In the genomic region with DNA sequence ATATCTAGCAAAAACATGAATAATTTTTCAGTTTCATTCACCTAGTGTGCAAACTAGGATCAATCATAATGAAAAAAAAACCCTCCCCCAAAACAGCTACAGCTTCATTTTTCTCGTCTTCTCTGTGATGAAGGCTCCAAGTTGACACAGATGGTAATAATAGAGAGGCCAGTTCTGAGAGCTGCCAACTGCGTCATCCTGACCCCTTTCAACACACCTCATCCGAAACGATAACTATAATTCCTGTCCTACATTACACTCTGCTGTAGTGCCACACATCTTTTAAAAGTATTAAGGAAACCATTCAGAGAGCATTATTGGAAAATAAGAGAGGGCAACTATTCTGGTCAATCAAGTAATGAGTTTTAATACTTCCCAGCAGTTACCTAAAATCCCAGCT, we compare ENCODE assay signal across 7 cellular contexts.
A peak's percentile ranks its signal among the peaks of the same experiment; 100 is the strongest.
DNase-seq lines count a peak whose midpoint lies in the region; ATAC-seq, FAIRE-seq and TF ChIP-seq lines count a peak whose summit lies in the region.
"Not testable (repeated sequence)": the region's sequence is repeated elsewhere in the genome, so short reads cannot be mapped to it uniquely, and the experiment has no call there.

No MANE protein-coding gene starts in this region.

- not testable (repeated sequence) for H3K27me3 Mint-ChIP-seq in astrocyte (ENCODE audit: low read depth, unreplicated experiment); nephron (ENCODE audit: low read depth)

- peak; percentile 90 for ATAC-seq in Right ventricle myocardium superior (ENCODE audit: poor library complexity)

- FAIRE-seq in astrocyte (lab: Jason Lieb, UNC): not testable (repeated sequence)

- not testable (repeated sequence) for TF ChIP-seq CTCF in HFF-Myc (IDR thresholded peaks at IDR 0.05; ENCODE audit: low read depth, low read length, missing control alignments); OCI-LY3 (IDR thresholded peaks at IDR 0.05; ENCODE audit: low read depth, low read length); astrocyte (IDR thresholded peaks at IDR 0.05; ENCODE audit: insufficient read depth, low read depth, low read length); nephron (IDR thresholded peaks at IDR 0.05; ENCODE audit: unreplicated experiment in 3 of 3)

- H3K36me3 ChIP-seq in BLaER1 treated with 17β-estradiol and CSF1 and Interleukin-3, amounts not matched to agents 10 nM and 100 nM; OCI-LY3 (replicated peaks; ENCODE audit: low read depth, low read length); astrocyte (ENCODE audit: insufficient read depth, low read length): not testable (repeated sequence)

- H4K20me1 ChIP-seq in BLaER1 treated with 17β-estradiol and CSF1 and Interleukin-3, amounts not matched to agents 10 nM and 100 nM; OCI-LY3 (ENCODE audit: insufficient read depth, low read length); astrocyte (ENCODE audit: insufficient read depth, low read length): not testable (repeated sequence)

- H3K27ac Mint-ChIP-seq in astrocyte (ENCODE audit: unreplicated experiment): not testable (repeated sequence)
- H3K27ac Mint-ChIP-seq in nephron: peak overlapping the region in 2 of 3 experiments; percentile 67 to 80

- H3K9ac ChIP-seq in BLaER1 treated with 17β-estradiol and CSF1 and Interleukin-3, amounts not matched to agents 10 nM and 100 nM; OCI-LY3 (ENCODE audit: low read length); astrocyte (ENCODE audit: low read length): not testable (repeated sequence)

- H2AFZ ChIP-seq in OCI-LY3 (ENCODE audit: low read depth, low read length); astrocyte (ENCODE audit: low read depth, low read length): not testable (repeated sequence)

- not testable (repeated sequence) for H3K4me3 ChIP-seq in BLaER1 treated with 17β-estradiol and CSF1 and Interleukin-3, amounts not matched to agents 10 nM and 100 nM; HFF-Myc (replicated peaks; ENCODE audit: low read depth, low read length); OCI-LY3 (ENCODE audit: low read length); astrocyte (ENCODE audit: insufficient read depth, low read depth, low read length)

- not testable (repeated sequence) for H3K36me3 Mint-ChIP-seq in astrocyte (ENCODE audit: low read depth, unreplicated experiment); nephron (ENCODE audit: low read depth)

- H3K4me2 ChIP-seq in BLaER1 treated with 17β-estradiol and CSF1 and Interleukin-3, amounts not matched to agents 10 nM and 100 nM: peak overlapping the region in 7 of 11 experiments; percentile 23 to 61 (median 30); a peak in 7 of 22 replicates
- peak overlapping the region; percentile 51 for H3K4me2 ChIP-seq in OCI-LY3 (ENCODE audit: low read length)
- H3K4me2 ChIP-seq in astrocyte (ENCODE audit: low read length): peak overlapping the region; percentile 67

- H3K4me1 ChIP-seq in BLaER1 treated with 17β-estradiol and CSF1 and Interleukin-3, amounts not matched to agents 10 nM and 100 nM: peaks cover 0 to 18% (median 12%) of the 10 kb centered on the region in 10 experiments; a peak in 11 of 20 replicates
- H3K4me1 ChIP-seq in OCI-LY3 (ENCODE audit: low read length); astrocyte (ENCODE audit: insufficient read depth, low read length): not testable (repeated sequence)

- H3K79me2 ChIP-seq in OCI-LY3 (ENCODE audit: low read length); astrocyte (ENCODE audit: insufficient read depth, low read length): not testable (repeated sequence)

- intact Hi-C loops in Right ventricle myocardium superior (cut with DNase I): not testable (repeated sequence)

- not testable (repeated sequence) for H3K9me3 ChIP-seq in BLaER1 treated with 17β-estradiol and CSF1 and Interleukin-3, amounts not matched to agents 10 nM and 100 nM (replicated peaks in 1 of 11); OCI-LY3 (ENCODE audit: insufficient read depth, low read length); astrocyte (ENCODE audit: insufficient read depth, low read depth, low read length)

- H3K9me3 Mint-ChIP-seq in astrocyte (ENCODE audit: unreplicated experiment); nephron: not testable (repeated sequence)

- H3K27me3 ChIP-seq in BLaER1 treated with 17β-estradiol and CSF1 and Interleukin-3, amounts not matched to agents 10 nM and 100 nM; OCI-LY3 (ENCODE audit: low read depth, low read length); astrocyte (ENCODE audit: insufficient read depth, low read length): not testable (repeated sequence)

- not testable (repeated sequence) for H3K4me3 Mint-ChIP-seq in astrocyte (ENCODE audit: unreplicated experiment); nephron

- DNase-seq in HFF-Myc (ENCODE audit: extremely low read depth, low read depth) (peak; percentile 46), astrocyte (ENCODE audit: low read depth) (peak; percentile 48), fibroblast of gingiva (ENCODE audit: low read depth) (peak; percentile 85)
- not testable (repeated sequence) for DNase-seq in Right ventricle myocardium superior

- H3K4me1 Mint-ChIP-seq in astrocyte (ENCODE audit: low read depth, unreplicated experiment): not testable (repeated sequence)
- peaks cover 13% of the 10 kb centered on the region for H3K4me1 Mint-ChIP-seq in nephron

- not testable (repeated sequence) for H3K27ac ChIP-seq in BLaER1 treated with 17β-estradiol and CSF1 and Interleukin-3, amounts not matched to agents 10 nM and 100 nM; OCI-LY3 (ENCODE audit: low read length)
- peak overlapping the region; percentile 56 for H3K27ac ChIP-seq in astrocyte (ENCODE audit: low read depth, low read length)
